In the genomic region with DNA sequence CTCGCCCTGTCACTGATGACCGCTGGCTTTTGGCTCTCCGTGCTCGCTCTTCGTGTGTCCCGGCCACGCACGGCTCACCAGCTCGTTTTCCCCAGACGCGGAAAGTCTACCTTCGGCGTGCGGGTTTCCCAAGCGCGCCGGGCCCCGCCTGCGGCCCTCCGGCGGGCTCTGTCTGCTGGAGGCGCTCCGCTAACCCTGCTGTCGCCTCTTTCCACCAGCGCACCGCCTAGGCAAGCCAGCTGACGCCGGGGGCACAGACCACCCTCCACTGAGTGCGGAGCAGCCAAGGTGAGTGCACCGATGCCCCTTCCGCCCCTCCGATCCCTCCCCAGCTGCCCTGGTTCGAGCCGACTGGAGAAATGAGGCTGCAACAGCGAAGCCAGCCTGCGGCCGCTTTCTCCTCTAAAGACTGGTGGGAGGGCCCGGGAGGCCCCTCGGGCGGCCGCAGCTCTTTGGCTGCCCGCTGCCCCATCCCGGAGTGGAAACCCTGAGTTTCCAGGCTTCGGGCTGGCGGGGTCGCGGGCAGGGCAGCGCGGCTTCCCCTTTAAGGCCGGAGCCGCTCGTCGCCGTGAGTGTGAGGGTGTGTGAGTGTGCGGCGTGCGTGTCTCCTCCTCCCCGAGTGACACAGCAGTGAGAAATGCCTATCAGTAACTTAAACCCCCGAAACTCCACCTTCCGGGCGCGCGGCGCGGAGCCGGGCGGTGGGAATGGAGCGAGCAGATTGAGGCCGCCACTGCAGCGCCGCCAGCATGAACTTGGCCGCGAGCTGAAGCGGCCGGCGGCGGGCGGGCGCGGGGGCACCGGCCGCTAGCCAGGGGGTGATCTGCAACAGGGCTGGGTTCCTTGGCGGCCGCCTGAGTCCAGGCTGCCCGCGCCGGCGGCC, we compare ENCODE assay signal across 1 cellular context.
TF ChIP-seq lines count a peak whose summit lies in the region.

A gene with protein sequence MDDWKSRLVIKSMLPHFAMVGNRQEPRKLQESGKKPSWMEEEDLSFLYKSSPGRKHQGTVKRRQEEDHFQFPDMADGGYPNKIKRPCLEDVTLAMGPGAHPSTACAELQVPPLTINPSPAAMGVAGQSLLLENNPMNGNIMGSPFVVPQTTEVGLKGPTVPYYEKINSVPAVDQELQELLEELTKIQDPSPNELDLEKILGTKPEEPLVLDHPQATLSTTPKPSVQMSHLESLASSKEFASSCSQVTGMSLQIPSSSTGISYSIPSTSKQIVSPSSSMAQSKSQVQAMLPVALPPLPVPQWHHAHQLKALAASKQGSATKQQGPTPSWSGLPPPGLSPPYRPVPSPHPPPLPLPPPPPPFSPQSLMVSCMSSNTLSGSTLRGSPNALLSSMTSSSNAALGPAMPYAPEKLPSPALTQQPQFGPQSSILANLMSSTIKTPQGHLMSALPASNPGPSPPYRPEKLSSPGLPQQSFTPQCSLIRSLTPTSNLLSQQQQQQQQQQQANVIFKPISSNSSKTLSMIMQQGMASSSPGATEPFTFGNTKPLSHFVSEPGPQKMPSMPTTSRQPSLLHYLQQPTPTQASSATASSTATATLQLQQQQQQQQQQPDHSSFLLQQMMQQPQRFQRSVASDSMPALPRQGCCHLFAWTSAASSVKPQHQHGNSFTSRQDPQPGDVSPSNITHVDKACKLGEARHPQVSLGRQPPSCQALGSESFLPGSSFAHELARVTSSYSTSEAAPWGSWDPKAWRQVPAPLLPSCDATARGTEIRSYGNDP (plus strand): TSS at position 719 of the 883 bp plus-strand sequence. CDS start 82,200 bp downstream, outside the sequence.

TF ChIP-seq in H1, 55 proteins besides CTCF, POLR2A, EP300 and RAD21:
- TF ChIP-seq SUZ12 (IDR thresholded peaks at IDR 0.05; ENCODE audit: low read length) (peak; percentile 76), SRF (IDR thresholded peaks at IDR 0.05; ENCODE audit: low read depth, low read length) (no peak), RNF2 (IDR thresholded peaks at IDR 0.05; ENCODE audit: borderline replicate concordance, low read depth, low read length, missing control alignments, poor library complexity, severe bottlenecking) (peak; percentile 67), BCL11A (IDR thresholded peaks at IDR 0.05; ENCODE audit: low read depth in 2 of 2, low read length in 2 of 2) (no peak), EZH2 (IDR thresholded peaks at IDR 0.05; ENCODE audit: low read depth, low read length, severe bottlenecking) (peak; percentile 74)
